Comparison of ENCODE assay signal across 27 cellular contexts in genomic region chr4:44801384-44801783, GRCh38.
"Had no signal": no experiment of that assay in that cellular context is flagged by ENCODE, and none has a peak within 500 bp of the region (broad histone marks: within the 10 kb centered on the region; RNA-seq: fewer than 3 reads in every experiment).

No MANE protein-coding gene starts in this region.

- H3K4me3 ChIP-seq: stomach, suprapubic skin, testis, thoracic aorta, thyroid gland, tibial artery, tibial nerve, transverse colon, upper lobe of left lung, upper lobe of right lung, uterus, vagina had no signal

- H3K27me3 ChIP-seq: stomach, suprapubic skin, testis, thyroid gland, tibial artery, tibial nerve, transverse colon, upper lobe of left lung, upper lobe of right lung, uterus, vagina had no signal

- ATAC-seq: stimulated activated effector memory CD8-positive, alpha-beta T cell treated with anti-CD3 and anti-CD28 coated beads, Interleukin-12 subunit alpha, Interleukin-12 subunit beta, amount 100 ng/mL, for 72 hours; stimulated activated memory B cell treated with anti-CD40 and anti-IgM and Interleukin-4, amounts not matched to agents 10 μg/mL and 1 μg/mL and 100 μg/mL, for 72 hours; stimulated activated naive B cell treated with anti-CD40 and anti-IgM and Interleukin-4, amounts not matched to agents 10 μg/mL and 1 μg/mL and 100 μg/mL, for 72 hours; stimulated activated naive CD8-positive, alpha-beta T cell treated with anti-CD3 and anti-CD28 coated beads, Interleukin-15, amount 100 ng/mL, for 72 hours; stimulated activated naive CD8-positive, alpha-beta T cell treated with anti-CD3 and anti-CD28 coated beads, Interleukin-15, Interleukin-2, amounts not matched to agents 100 U/mL and 50 U/mL, for 24 hours; upper lobe of right lung had no signal

- H3K27ac ChIP-seq: stomach, suprapubic skin, testis, thoracic aorta, thyroid gland, tibial artery, tibial nerve, transverse colon, upper lobe of left lung, upper lobe of right lung, uterus, vagina had no signal

- H3K36me3 ChIP-seq: stomach, suprapubic skin, thoracic aorta, thyroid gland, tibial artery, tibial nerve, transverse colon, upper lobe of left lung, upper lobe of right lung, uterus, vagina had no signal

- DNase-seq: stimulated activated CD4-positive, alpha-beta T cell treated with anti-CD3 and anti-CD28 coated beads, Interleukin-2, amount 100 ng/mL, for 48 hours; stimulated activated CD4-positive, alpha-beta T cell treated with anti-CD3 and anti-CD28 coated beads, Interleukin-4, amount 100 ng/mL, for 1 hour; stimulated activated CD4-positive, alpha-beta T cell treated with anti-CD3 and anti-CD28 coated beads, Interleukin-4, amount 100 ng/mL, for 24 hours; stimulated activated CD4-positive, alpha-beta T cell treated with anti-CD3 and anti-CD28 coated beads, Interleukin-4, amount 100 ng/mL, for 4 hours; stimulated activated CD8-positive, alpha-beta memory T cell treated with anti-CD3 and anti-CD28 coated beads, Interleukin-4, amount 100 ng/mL, for 48 hours; stimulated activated naive B cell treated with anti-CD40 and anti-IgM and Interleukin-4, amounts not matched to agents 10 μg/mL and 1 μg/mL and 100 μg/mL, for 72 hours; stimulated activated naive CD4-positive, alpha-beta T cell; stimulated activated naive CD4-positive, alpha-beta T cell treated with Interleukin-2 at 50 U/mL for 16 hours; stimulated activated naive CD8-positive, alpha-beta T cell treated with anti-CD3 and anti-CD28 coated beads, Interleukin-15, amount 100 ng/mL, for 72 hours; stimulated activated naive CD8-positive, alpha-beta T cell treated with anti-CD3 and anti-CD28 coated beads, Interleukin-15, Interleukin-2, amounts not matched to agents 100 U/mL and 50 U/mL, for 24 hours; stomach; substantia nigra; testis; thyroid gland; tibial artery; transverse colon; trophoblast cell; upper lobe of left lung; upper lobe of right lung; uterus had no signal

- H3K9me3 ChIP-seq: testis, thyroid gland, upper lobe of right lung, uterus, vagina had no signal

- H3K4me1 ChIP-seq: stomach, suprapubic skin, testis, thyroid gland, tibial artery, tibial nerve, transverse colon, upper lobe of left lung, upper lobe of right lung, uterus, vagina had no signal

- FAIRE-seq: urothelium cell line had no signal
